In the genomic region with DNA sequence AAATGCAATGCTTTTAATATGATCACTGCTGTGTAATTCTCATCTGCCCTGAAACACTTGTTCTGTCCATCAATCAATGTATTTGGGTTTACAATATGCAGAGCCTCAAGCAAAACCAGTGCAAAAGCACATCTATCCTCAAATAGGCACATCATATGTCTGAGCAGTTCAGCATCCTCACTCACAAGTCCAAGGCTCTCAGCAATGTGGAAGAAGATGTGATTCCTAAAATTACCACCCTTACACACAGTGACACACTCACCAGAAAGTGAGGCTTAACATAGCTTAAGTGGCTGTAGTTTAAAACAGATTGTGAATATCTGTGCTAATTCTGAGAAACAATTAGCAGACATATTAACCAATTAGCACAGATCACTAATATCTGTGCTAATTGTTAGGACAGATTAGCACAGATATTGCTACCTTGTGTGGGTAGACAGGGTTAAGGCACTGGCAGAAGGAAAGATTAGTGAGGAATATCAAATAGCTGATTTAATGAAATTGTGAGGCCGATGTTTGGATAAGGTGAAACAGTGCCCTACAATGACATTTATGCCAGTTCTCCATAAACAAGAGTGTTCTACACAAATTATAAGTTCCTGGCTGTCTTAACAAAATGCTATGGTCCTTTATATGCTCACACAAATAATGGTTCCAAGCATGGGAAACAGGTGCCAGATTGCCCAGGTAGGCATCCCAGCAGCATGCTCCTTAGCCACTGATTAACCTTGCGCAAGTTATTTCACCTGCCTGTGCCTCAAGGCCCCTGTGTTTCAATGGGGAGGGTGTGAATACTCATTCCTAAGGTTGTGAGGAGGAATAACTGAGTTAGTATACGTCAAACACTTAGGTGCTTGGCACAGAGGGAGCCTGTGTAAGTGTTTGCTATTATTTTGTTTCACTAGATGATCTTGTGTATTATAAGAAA, we compare ENCODE assay signal across 15 cellular contexts. TPM values are rescaled to one million over a fixed set of nuclear protein-coding genes. Genes with fewer than 3 reads are reported as not detected.
DNase-seq lines count a peak whose midpoint lies in the region; ATAC-seq and TF ChIP-seq lines count a peak whose summit lies in the region.
"Had no signal": no experiment of that assay in that cellular context is flagged by ENCODE, and none has a peak within 500 bp of the region (broad histone marks: within the 10 kb centered on the region; RNA-seq: fewer than 3 reads in every experiment).

No MANE protein-coding gene starts in this region.

- H3K4me2 ChIP-seq in Loucy (ENCODE audit: low read depth, low read length, poor library complexity, severe bottlenecking), result peak overlapping the region; percentile 75

- peaks cover 1% of the 10 kb centered on the region for H3K9me3 Mint-ChIP-seq in activated naive CD8-positive, alpha-beta T cell treated with anti-CD3 and anti-CD28 coated beads for 36 hours
- H3K9me3 Mint-ChIP-seq in stimulated activated memory B cell treated with anti-CD40 and anti-IgM and Interleukin-4, amounts not matched to agents 10 μg/mL and 1 μg/mL and 100 μg/mL, for 72 hours, result no peaks in the 10 kb centered on the region
- no peaks in the 10 kb centered on the region for H3K9me3 Mint-ChIP-seq in chondrocyte (ENCODE audit: low read depth)

- H3K9me2 ChIP-seq in Loucy (replicated peaks; ENCODE audit: low read depth, low read length), result no peaks in the 10 kb centered on the region

- peaks cover 50% of the 10 kb centered on the region for H3K4me1 Mint-ChIP-seq in activated naive CD8-positive, alpha-beta T cell treated with anti-CD3 and anti-CD28 coated beads for 36 hours
- peaks cover 72% of the 10 kb centered on the region for H3K4me1 Mint-ChIP-seq in stimulated activated memory B cell treated with anti-CD40 and anti-IgM and Interleukin-4, amounts not matched to agents 10 μg/mL and 1 μg/mL and 100 μg/mL, for 72 hours
- H3K4me1 Mint-ChIP-seq in chondrocyte (ENCODE audit: low read depth), result peaks cover 39% of the 10 kb centered on the region

- TF ChIP-seq CTCF in Loucy (conservative IDR thresholded peaks at IDR 0.05; ENCODE audit: low read length), result no peak
- TF ChIP-seq CTCF in chondrocyte (IDR thresholded peaks at IDR 0.05), result no peak

- H3K27me3 ChIP-seq in Loucy (ENCODE audit: insufficient read depth, low read length, poor library complexity, severe bottlenecking), result no peaks in the 10 kb centered on the region
- H3K27me3 ChIP-seq: right lobe of liver had no signal

- peaks cover 55% of the 10 kb centered on the region for H3K4me1 ChIP-seq in Loucy (ENCODE audit: insufficient read depth, low read length, poor library complexity, severe bottlenecking)

- H3K27ac Mint-ChIP-seq in activated naive CD8-positive, alpha-beta T cell treated with anti-CD3 and anti-CD28 coated beads for 36 hours, result peak overlapping the region; percentile 97
- H3K27ac Mint-ChIP-seq in stimulated activated memory B cell treated with anti-CD40 and anti-IgM and Interleukin-4, amounts not matched to agents 10 μg/mL and 1 μg/mL and 100 μg/mL, for 72 hours, result peak overlapping the region; percentile 94
- H3K27ac Mint-ChIP-seq in chondrocyte (ENCODE audit: unreplicated experiment), result no peak overlapping the region

- H3K9me3 ChIP-seq in Loucy (ENCODE audit: insufficient read depth, low read depth, low read length), result no peaks in the 10 kb centered on the region
- H3K9me3 ChIP-seq: right lobe of liver had no signal

- peaks cover 14% of the 10 kb centered on the region; the same call in 1 of the 2 replicates for H3K36me3 ChIP-seq in Loucy (ENCODE audit: insufficient read depth, low read length)
- H3K36me3 ChIP-seq: right lobe of liver had no signal

- peak overlapping the region; percentile 10 for H3K9ac ChIP-seq in Loucy (ENCODE audit: low read depth, low read length, poor library complexity, severe bottlenecking)

- peaks cover 95% of the 10 kb centered on the region for H3K36me3 Mint-ChIP-seq in activated naive CD8-positive, alpha-beta T cell treated with anti-CD3 and anti-CD28 coated beads for 36 hours
- H3K36me3 Mint-ChIP-seq in stimulated activated memory B cell treated with anti-CD40 and anti-IgM and Interleukin-4, amounts not matched to agents 10 μg/mL and 1 μg/mL and 100 μg/mL, for 72 hours, result peaks cover 79% of the 10 kb centered on the region
- peaks cover 5% of the 10 kb centered on the region for H3K36me3 Mint-ChIP-seq in chondrocyte (ENCODE audit: low read depth)

- no peaks in the 10 kb centered on the region for H3F3A ChIP-seq in Loucy (ENCODE audit: low read depth)

- ATAC-seq in stimulated activated memory B cell treated with anti-CD40 and anti-IgM and Interleukin-4, amounts not matched to agents 10 μg/mL and 1 μg/mL and 100 μg/mL, for 72 hours, result no peak
- ATAC-seq: PC-3, right lobe of liver had no signal

- peaks cover 43% of the 10 kb centered on the region for H3K27me3 Mint-ChIP-seq in activated naive CD8-positive, alpha-beta T cell treated with anti-CD3 and anti-CD28 coated beads for 36 hours
- no peaks in the 10 kb centered on the region for H3K27me3 Mint-ChIP-seq in stimulated activated memory B cell treated with anti-CD40 and anti-IgM and Interleukin-4, amounts not matched to agents 10 μg/mL and 1 μg/mL and 100 μg/mL, for 72 hours
- H3K27me3 Mint-ChIP-seq in chondrocyte (ENCODE audit: low read depth), result no peaks in the 10 kb centered on the region

- peaks cover 85% of the 10 kb centered on the region for H3K79me2 ChIP-seq in Loucy (ENCODE audit: insufficient read depth, low read length)

- peak overlapping the region; percentile 96 for H3K4me3 Mint-ChIP-seq in activated naive CD8-positive, alpha-beta T cell treated with anti-CD3 and anti-CD28 coated beads for 36 hours
- peak overlapping the region; percentile 91 for H3K4me3 Mint-ChIP-seq in stimulated activated memory B cell treated with anti-CD40 and anti-IgM and Interleukin-4, amounts not matched to agents 10 μg/mL and 1 μg/mL and 100 μg/mL, for 72 hours
- no peak overlapping the region for H3K4me3 Mint-ChIP-seq in chondrocyte (ENCODE audit: unreplicated experiment)

- H2AFZ ChIP-seq in Loucy (ENCODE audit: low read length), result no peak overlapping the region

- peak overlapping the region; percentile 88 for H3K4me3 ChIP-seq in Loucy (ENCODE audit: low read length, poor library complexity, severe bottlenecking)
- H3K4me3 ChIP-seq: right lobe of liver had no signal

- H4K20me1 ChIP-seq in Loucy (ENCODE audit: insufficient read depth, low read length, poor library complexity, severe bottlenecking), result peaks cover 59% of the 10 kb centered on the region

- DNase-seq in stimulated activated CD4-positive, alpha-beta T cell treated with anti-CD3 and anti-CD28 coated beads, Interleukin-15, amount 100 ng/mL, for 24 hours, result peak; percentile 44
- DNase-seq in stimulated activated CD4-positive, alpha-beta T cell treated with anti-CD3 and anti-CD28 coated beads, Interleukin-12 subunit alpha, Interleukin-12 subunit beta, amount 100 ng/mL, for 4 hours, result no peak
- no peak for DNase-seq in activated naive CD8-positive, alpha-beta T cell treated with anti-CD3 and anti-CD28 coated beads for 36 hours
- DNase-seq in amniotic stem cell (lab: John Stamatoyannopoulos, UW) (no peak), chondrocyte (ENCODE audit: low spot score) (no peak), AML-193 (lab: John Stamatoyannopoulos, UW) (no peak)
- DNase-seq: caudate nucleus, DMS79, mesenchymal stem cell, NCI-H1694 treated with DMSO at 0.1 percent for 48 hours, NCI-H524, PC-3, right lobe of liver had no signal

RNA-seq across cellular contexts. Expression of a gene that starts 41.7 kb away (rescaled TPM):
- 10 to 100 TPM; 86.1 to 86.2 TPM for total RNA-seq in activated naive CD8-positive, alpha-beta T cell treated with anti-CD3 and anti-CD28 coated beads for 36 hours
- total RNA-seq in chondrocyte, result 21.0 to 22.7 TPM (median 21.5 TPM) in 3 replicates
